24 cellular contexts compared by ENCODE assay signal in the genomic region with DNA sequence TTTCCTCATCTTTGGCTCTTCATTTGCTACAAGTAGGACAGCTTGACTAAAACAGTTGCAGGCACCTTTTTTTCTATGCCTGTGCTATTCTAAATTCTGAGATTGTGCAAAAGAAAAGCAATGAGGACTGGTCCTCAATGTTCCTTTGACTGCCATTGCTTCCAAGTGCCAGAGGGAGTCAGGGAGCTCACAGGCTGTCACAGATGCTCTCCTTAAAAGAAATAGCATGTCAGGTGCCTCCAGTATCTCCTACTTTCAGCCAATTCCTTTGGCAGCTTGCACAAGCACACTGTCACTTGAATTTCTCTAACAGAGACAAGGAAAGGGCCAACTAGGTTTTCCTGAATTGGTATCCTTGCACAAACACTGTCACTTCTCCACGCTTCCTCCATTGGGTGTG.
"Had no signal": no experiment of that assay in that cellular context is flagged by ENCODE, and none has a peak within 500 bp of the region (broad histone marks: within the 10 kb centered on the region; RNA-seq: fewer than 3 reads in every experiment).

No MANE protein-coding gene starts in this region.

- H3K9me3 ChIP-seq: colonic mucosa, esophagus muscularis mucosa, lower lobe of right lung, mucosa of descending colon had no signal

- H2AFZ ChIP-seq: hepatocyte had no signal

- H3K4me3 ChIP-seq: colonic mucosa, esophagus muscularis mucosa, gastroesophageal sphincter, heart left ventricle, hepatocyte, left ventricle myocardium inferior, lower lobe of right lung, mucosa of descending colon had no signal

- H3K27me3 Mint-ChIP-seq: dendritic cell treated with granulocyte-macrophage colony-stimulating factor and Interleukin-4, amounts not matched to agents 40 ng/mL and 50 ng/mL, for 4 days; effector memory CD8-positive, alpha-beta T cell; naive B cell had no signal

- H3K36me3 ChIP-seq: colonic mucosa, esophagus muscularis mucosa, gastroesophageal sphincter, heart left ventricle, left ventricle myocardium inferior, lower lobe of right lung had no signal

- H3K27ac Mint-ChIP-seq: dendritic cell treated with granulocyte-macrophage colony-stimulating factor and Interleukin-4, amounts not matched to agents 40 ng/mL and 50 ng/mL, for 4 days; effector memory CD8-positive, alpha-beta T cell; endodermal cell; immature natural killer cell; mesothelial cell of epicardium; naive B cell had no signal

- H3K4me1 Mint-ChIP-seq: endodermal cell, immature natural killer cell, mesothelial cell of epicardium, naive B cell had no signal

- H3K4me2 ChIP-seq: hepatocyte had no signal

- H3K36me3 Mint-ChIP-seq: immature natural killer cell, mesothelial cell of epicardium, naive B cell had no signal

- H3K27me3 ChIP-seq: colonic mucosa, esophagus muscularis mucosa, foreskin keratinocyte, gastroesophageal sphincter, heart left ventricle, hepatocyte had no signal

- H3K4me3 Mint-ChIP-seq: dendritic cell treated with granulocyte-macrophage colony-stimulating factor and Interleukin-4, amounts not matched to agents 40 ng/mL and 50 ng/mL, for 4 days; effector memory CD8-positive, alpha-beta T cell; endodermal cell; immature natural killer cell; mesothelial cell of epicardium; naive B cell had no signal

- DNase-seq: colonic mucosa; cortex of kidney; effector CD8-positive, alpha-beta T cell; effector memory CD8-positive, alpha-beta T cell; endodermal cell; foreskin keratinocyte; heart left ventricle; hypothalamus; immature natural killer cell; islet precursor cell; kidney; kidney glomerular epithelial cell; left ventricle myocardium inferior; lower lobe of right lung; mesenchymal stem cell; naive B cell had no signal

- H3K27ac ChIP-seq: colonic mucosa, esophagus muscularis mucosa, foreskin keratinocyte, gastroesophageal sphincter, heart left ventricle, hepatocyte, left ventricle myocardium inferior, lower lobe of right lung had no signal

- ATAC-seq: effector memory CD8-positive, alpha-beta T cell; foreskin keratinocyte; gastroesophageal sphincter; heart left ventricle; left colon; left lobe of liver; lower lobe of right lung; mucosa of descending colon had no signal

- H3K4me1 ChIP-seq: colonic mucosa, esophagus muscularis mucosa, foreskin keratinocyte, gastroesophageal sphincter, heart left ventricle, left ventricle myocardium inferior, lower lobe of right lung had no signal
